Comparison of ENCODE assay signal across 1 cellular context in the genomic region with DNA sequence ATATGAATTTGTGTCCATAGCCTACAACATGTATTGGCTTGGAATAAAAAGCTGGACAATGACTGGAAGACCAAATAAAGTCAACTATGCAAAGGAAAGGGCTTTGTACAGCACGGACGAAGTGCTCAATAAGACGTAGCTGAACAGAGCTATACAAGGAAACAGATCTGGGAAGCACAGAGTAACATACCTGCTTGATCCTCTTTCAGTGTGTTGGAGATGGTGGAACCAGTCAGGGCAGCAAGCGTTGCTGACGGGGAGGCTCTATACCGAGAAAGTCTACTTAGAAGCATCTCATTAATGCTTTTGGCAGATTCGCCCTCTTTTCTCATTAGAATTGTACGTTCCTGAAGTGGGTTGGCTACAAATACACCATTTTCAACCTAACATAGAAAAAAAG.
TF ChIP-seq lines count a peak whose summit lies in the region.

No MANE protein-coding gene starts in this region.

TF ChIP-seq in H1, 55 proteins besides CTCF, POLR2A, EP300 and RAD21 (continued from another document):
- TF ChIP-seq ATF2 (IDR thresholded peaks at IDR 0.05; ENCODE audit: low read length) (no peak), SRF (IDR thresholded peaks at IDR 0.05; ENCODE audit: low read depth, low read length) (no peak), TAF7 (optimal IDR thresholded peaks at IDR 0.05; ENCODE audit: borderline replicate concordance, low read depth, low read length) (no peak), RFX5 (IDR thresholded peaks at IDR 0.05; ENCODE audit: borderline replicate concordance, low read depth, low read length) (no peak), ASH2L (IDR thresholded peaks at IDR 0.05; ENCODE audit: low read length) (no peak), PHF8 (conservative IDR thresholded peaks at IDR 0.05; ENCODE audit: low read depth, low read length) (no peak), NRF1 (IDR thresholded peaks at IDR 0.05; ENCODE audit: low read depth, low read length) (no peak), RNF2 (IDR thresholded peaks at IDR 0.05; ENCODE audit: borderline replicate concordance, low read depth, low read length, missing control alignments, poor library complexity, severe bottlenecking) (no peak), JUN (IDR thresholded peaks at IDR 0.05; ENCODE audit: low read depth, low read length) (no peak), EZH2 (IDR thresholded peaks at IDR 0.05; ENCODE audit: low read depth, low read length, severe bottlenecking) (no peak), E2F6 (IDR thresholded peaks at IDR 0.05) (no peak)
- TF ChIP-seq, protein P1, sequence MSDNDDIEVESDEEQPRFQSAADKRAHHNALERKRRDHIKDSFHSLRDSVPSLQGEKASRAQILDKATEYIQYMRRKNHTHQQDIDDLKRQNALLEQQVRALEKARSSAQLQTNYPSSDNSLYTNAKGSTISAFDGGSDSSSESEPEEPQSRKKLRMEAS (IDR thresholded peaks at IDR 0.05), result no peak
